ENCODE assay signal across 8 cellular contexts in genomic region chr1:201648066-201648910, GRCh38.
DNase-seq lines count a peak whose midpoint lies in the region; ATAC-seq and TF ChIP-seq lines count a peak whose summit lies in the region.

No MANE protein-coding gene starts in this region.

- DNase-seq in activated CD4-positive, alpha-beta T cell treated with anti-CD3 and anti-CD28 coated beads for 48 hours = peak; percentile 24
- DNase-seq in activated CD4-positive, alpha-beta T cell treated with anti-CD3 and anti-CD28 coated beads for 1 hour = no peak
- DNase-seq in NCI-H510A treated with DMSO at 0.1 percent for 48 hours (lab: John Stamatoyannopoulos, UW) (peak; percentile 49), lung microvascular endothelial cell (ENCODE audit: low read depth in 2 of 2) (peak; percentile 63 to 66), upper lobe of left lung (peak; percentile 36 to 90), pons (ENCODE audit: low spot score) (no peak)

- TF ChIP-seq EP300 in upper lobe of left lung (IDR thresholded peaks at IDR 0.05) = no peak

- H3K9me3 ChIP-seq in duodenal mucosa (ENCODE audit: control insufficient read depth in 1 of 2, low read length in 2 of 2) (no peaks in the 10 kb centered on the region), upper lobe of left lung (no peaks in the 10 kb centered on the region)

- no peak overlapping the region for H3K27ac ChIP-seq in duodenal mucosa (ENCODE audit: low read depth, low read length)
- H3K27ac ChIP-seq in upper lobe of left lung = no peak overlapping the region

- 1 to 4% methylated on average over 34 to 47 of the region's 82 CpGs for WGBS in upper lobe of left lung, 2 donors

- H3K4me3 ChIP-seq in duodenal mucosa (ENCODE audit: low read depth in 1 of 2, low read length in 2 of 2) (peak overlapping the region; percentile 52 to 69), upper lobe of left lung (peak overlapping the region; percentile 37 to 62 (median 46))

- ATAC-seq in upper lobe of left lung (ENCODE audit: low FRiP score in 2 of 2) = peak in 1 of 2 donors; percentile 54
- ATAC-seq in HG03095 (IDR thresholded peaks at IDR 0.05; ENCODE audit: unreplicated experiment) = no peak

- H3K9ac ChIP-seq in duodenal mucosa (ENCODE audit: low read depth in 1 of 2, low read length in 2 of 2) = peak overlapping the region in 1 of 2 donors; percentile 7

- TF ChIP-seq CTCF in upper lobe of left lung (IDR thresholded peaks at IDR 0.05) = peak in 1 of 6 experiments; percentile 8

- H3K4me1 ChIP-seq in duodenal mucosa (ENCODE audit: control insufficient read depth in 1 of 2, insufficient read depth in 2 of 2, low read length in 2 of 2) (peaks cover 12 to 24% of the 10 kb centered on the region in 2 donors), upper lobe of left lung (peaks cover 22 to 34% (median 33%) of the 10 kb centered on the region in 4 donors)

- H3K27me3 ChIP-seq in duodenal mucosa (ENCODE audit: control insufficient read depth in 1 of 2, insufficient read depth in 2 of 2, low read length in 2 of 2) (peaks cover 9% of the 10 kb centered on the region in 2 donors), upper lobe of left lung (peaks cover 0 to 4% (median 1%) of the 10 kb centered on the region in 4 donors)

- TF ChIP-seq POLR2A in upper lobe of left lung (IDR thresholded peaks at IDR 0.05) = no peak

- H3K36me3 ChIP-seq in duodenal mucosa (ENCODE audit: control insufficient read depth in 1 of 2, insufficient read depth in 2 of 2, low read length in 2 of 2) (no peaks in the 10 kb centered on the region), upper lobe of left lung (peaks cover 0 to 9% (median 0%) of the 10 kb centered on the region in 4 donors)

Comparison
In these comparisons a context has a peak if more than half of its experiments do, and no peak if none do; other contexts are left out.
1. DNase-seq: peak in activated CD4-positive, alpha-beta T cell treated with anti-CD3 and anti-CD28 coated beads for 48 hours (single experiment), NCI-H510A treated with DMSO at 0.1 percent for 48 hours (single experiment), lung microvascular endothelial cell (2 of 2) and upper lobe of left lung (2 of 2); none in activated CD4-positive, alpha-beta T cell treated with anti-CD3 and anti-CD28 coated beads for 1 hour (single experiment) and pons (single experiment).